8 cellular contexts compared by ENCODE assay signal in the genomic region with DNA sequence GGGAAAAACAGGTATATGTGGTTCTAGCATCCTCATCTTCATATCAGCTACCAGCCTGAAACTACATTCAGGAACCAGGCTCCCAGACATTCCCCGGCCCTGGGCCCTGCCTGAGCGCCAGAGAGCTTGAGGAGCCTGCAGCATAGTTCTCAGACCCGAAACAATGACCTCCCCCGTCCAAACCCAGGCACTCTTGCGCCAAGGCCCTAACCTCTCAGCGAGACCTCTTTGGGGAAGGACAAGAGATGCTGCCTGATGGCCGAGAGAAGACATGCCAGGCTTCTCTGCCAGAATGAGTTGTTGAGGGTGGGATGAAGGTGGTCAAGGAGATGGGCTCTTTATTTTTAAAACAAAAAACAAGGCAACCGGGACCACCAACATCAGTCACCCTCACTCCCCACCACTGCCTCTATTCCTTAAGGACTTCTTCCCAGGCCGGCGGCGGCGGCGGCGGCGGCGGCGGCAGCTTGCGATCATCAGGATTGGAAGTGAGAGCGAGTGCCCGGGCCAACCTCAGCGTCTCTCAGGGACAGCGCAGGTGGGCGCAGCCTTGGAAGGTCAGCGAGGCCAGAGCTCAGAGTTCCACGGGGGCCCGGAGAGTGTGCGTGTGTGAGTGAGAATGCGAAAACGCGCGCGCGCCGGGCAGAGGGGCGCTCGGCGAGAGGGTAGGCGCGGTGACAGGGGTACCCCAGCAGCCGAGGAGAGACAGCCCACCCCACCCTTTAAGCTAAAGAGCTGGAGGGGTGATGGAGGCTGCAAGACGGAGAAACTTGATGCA. TPM values are rescaled to one million over a fixed set of nuclear protein-coding genes. Genes with fewer than 3 reads are reported as not detected.
DNase-seq lines count a peak whose midpoint lies in the region; ATAC-seq, FAIRE-seq and TF ChIP-seq lines count a peak whose summit lies in the region.

No MANE protein-coding gene starts in this region.

- H4K20me1 ChIP-seq in HepG2 (ENCODE audit: insufficient read depth, low read length): no peaks in the 10 kb centered on the region

- H3K27me3 Mint-ChIP-seq in activated T-helper 1 cell treated with anti-CD3 and anti-CD28 coated beads, Interleukin-12 subunit alpha, Interleukin-12 subunit beta, Interleukin-2, Interleukin-4 antibody, amounts not matched to agents 30 ng/mL and 10 ng/mL and 1 ng/mL, durations not matched to agents 14 hours and 24 hours and 36 hours (ENCODE audit: insufficient read depth): peaks cover 21% of the 10 kb centered on the region

- DNase-seq in HepG2 (ENCODE audit: low spot score) (no peak), heart left ventricle (peak; percentile 17 to 55 (median 35)), putamen (ENCODE audit: low spot score) (peak; percentile 17), amniotic stem cell (lab: John Stamatoyannopoulos, UW) (no peak), NCI-H1436 treated with DMSO at 0.1 percent for 48 hours (lab: John Stamatoyannopoulos, UW) (no peak)
- DNase-seq in activated T-helper 1 cell treated with anti-CD3 and anti-CD28 coated beads, Interleukin-12 subunit alpha, Interleukin-12 subunit beta, Interleukin-2, Interleukin-4 antibody, amounts not matched to agents 30 ng/mL and 10 ng/mL and 1 ng/mL, durations not matched to agents 14 hours and 24 hours and 36 hours (ENCODE audit: low spot score): no peak

- H2AFZ ChIP-seq in HepG2 (ENCODE audit: low read length): no peak overlapping the region

- ATAC-seq in HepG2 (no peak), heart left ventricle (peak; percentile 16 to 36 (median 32)), GM19467 (IDR thresholded peaks at IDR 0.05; ENCODE audit: unreplicated experiment) (no peak)

- no peak for TF ChIP-seq RAD21 in liver (IDR thresholded peaks at IDR 0.05)
- TF ChIP-seq RAD21 in HepG2 (CRISPR knock-in tag; IDR thresholded peaks at IDR 0.05): no peak

- POLR2A ChIA-PET in HepG2 (lab: Yijun Ruan, JAX): no interaction called here

- BruUV-seq in HepG2 (replicated peaks; lab: Mats Ljungman, UMichigan): no TSS peak

- in situ Hi-C loops in HepG2 (cut with HindIII; ENCODE audit: extremely low pct_ligation_motif_present, low pct_unique_long_range_greater_than_20kb): loop anchor here (5.0 to 25.0 kb wide), 3 partner anchors 488 to 1683 kb away; no protein-coding TSS in a partner anchor

- H3K4me3 ChIP-seq in liver (ENCODE audit: low read depth in 1 of 3, low read length in 3 of 3) (peak overlapping the region in 2 of 3 donors; percentile 45 to 49), HepG2 (replicated peaks in 1 of 3; ENCODE audit: insufficient read depth in 1 of 3, low read depth in 2 of 3, low read length in 3 of 3) (no peak overlapping the region), heart left ventricle (peak overlapping the region; percentile 57 to 85 (median 72))

- TF ChIP-seq CTCF in liver (IDR thresholded peaks at IDR 0.05; ENCODE audit: low read depth, low read length, missing input control) (no peak), HepG2 (CRISPR knock-in tag; IDR thresholded peaks at IDR 0.05) (no peak), heart left ventricle (IDR thresholded peaks at IDR 0.05) (no peak)

- H3K9ac ChIP-seq in liver (ENCODE audit: low read depth in 1 of 2, low read length in 2 of 2) (no peak overlapping the region), HepG2 (ENCODE audit: insufficient read depth, low read depth, low read length) (no peak overlapping the region)

- no peak for FAIRE-seq in HepG2 (lab: Jason Lieb, UNC)

- H3K27me3 ChIP-seq in liver (ENCODE audit: control insufficient read depth in 4 of 4, insufficient read depth in 4 of 4, low read length in 3 of 4) (peaks cover 0 to 16% (median 4%) of the 10 kb centered on the region in 4 donors), HepG2 (ENCODE audit: control insufficient read depth in 1 of 2, insufficient read depth in 2 of 2, low read length in 2 of 2) (peaks cover 2 to 21% of the 10 kb centered on the region in 2 experiments; a peak in 4 of 5 replicates), heart left ventricle (peaks cover 0 to 46% (median 2%) of the 10 kb centered on the region in 9 donors)

- peaks cover 18% of the 10 kb centered on the region for H3K4me1 Mint-ChIP-seq in activated T-helper 1 cell treated with anti-CD3 and anti-CD28 coated beads, Interleukin-12 subunit alpha, Interleukin-12 subunit beta, Interleukin-2, Interleukin-4 antibody, amounts not matched to agents 30 ng/mL and 10 ng/mL and 1 ng/mL, durations not matched to agents 14 hours and 24 hours and 36 hours (ENCODE audit: low read depth)

- no peaks in the 10 kb centered on the region for H3K9me3 Mint-ChIP-seq in activated T-helper 1 cell treated with anti-CD3 and anti-CD28 coated beads, Interleukin-12 subunit alpha, Interleukin-12 subunit beta, Interleukin-2, Interleukin-4 antibody, amounts not matched to agents 30 ng/mL and 10 ng/mL and 1 ng/mL, durations not matched to agents 14 hours and 24 hours and 36 hours

- no peak overlapping the region for H3K4me2 ChIP-seq in HepG2 (ENCODE audit: low read depth, low read length)

- CTCF ChIA-PET in HepG2 (lab: Yijun Ruan, JAX; ENCODE audit: low intra/inter-chr PET ratio, low total read pairs): no interaction called here

- H3K36me3 Mint-ChIP-seq in activated T-helper 1 cell treated with anti-CD3 and anti-CD28 coated beads, Interleukin-12 subunit alpha, Interleukin-12 subunit beta, Interleukin-2, Interleukin-4 antibody, amounts not matched to agents 30 ng/mL and 10 ng/mL and 1 ng/mL, durations not matched to agents 14 hours and 24 hours and 36 hours (ENCODE audit: low read depth): no peaks in the 10 kb centered on the region

- peaks cover 3 to 22% (median 13%) of the 10 kb centered on the region in 4 donors for H3K4me1 ChIP-seq in liver (ENCODE audit: control insufficient read depth in 4 of 4, insufficient read depth in 4 of 4, low read length in 3 of 4)
- no peaks in the 10 kb centered on the region for H3K4me1 ChIP-seq in HepG2 (ENCODE audit: insufficient read depth, low read length)
- peaks cover 0 to 27% (median 2%) of the 10 kb centered on the region in 12 donors for H3K4me1 ChIP-seq in heart left ventricle

- intact Hi-C loops in HepG2 (cut with micrococcal nuclease; ENCODE audit: unreplicated experiment): loop anchor here (10.0 kb wide), 1 partner anchor 561 kb away; no protein-coding TSS in a partner anchor
- intact Hi-C loops in activated T-helper 1 cell treated with anti-CD3 and anti-CD28 coated beads, Interleukin-12 subunit alpha, Interleukin-12 subunit beta, Interleukin-2, Interleukin-4 antibody, amounts not matched to agents 30 ng/mL and 10 ng/mL and 1 ng/mL, durations not matched to agents 14 hours and 24 hours and 36 hours (cut with micrococcal nuclease): loop anchor here (2.0 to 10.0 kb wide), 10 partner anchors 29 to 1983 kb away; a partner anchor contains a TSS
- intact Hi-C loops in heart left ventricle (cut with DNase I): loop anchor here (2.0 to 10.0 kb wide), 16 partner anchors 491 to 1691 kb away; a partner anchor contains a TSS

- H3K27ac ChIP-seq in liver (ENCODE audit: low read depth in 1 of 2, low read length in 2 of 2): peak overlapping the region; percentile 37 to 63
- no peak overlapping the region for H3K27ac ChIP-seq in HepG2 (ENCODE audit: extremely low read length, insufficient read depth, low read length)
- H3K27ac ChIP-seq in heart left ventricle: peak overlapping the region; percentile 73 to 96 (median 86)

- no peaks in the 10 kb centered on the region for H3K9me3 ChIP-seq in liver (ENCODE audit: control insufficient read depth in 4 of 4, low read length in 3 of 4)
- no peaks in the 10 kb centered on the region for H3K9me3 ChIP-seq in HepG2 (ENCODE audit: low read length)
- no peaks in the 10 kb centered on the region for H3K9me3 ChIP-seq in heart left ventricle

- peak overlapping the region; percentile 89 for H3K4me3 Mint-ChIP-seq in activated T-helper 1 cell treated with anti-CD3 and anti-CD28 coated beads, Interleukin-12 subunit alpha, Interleukin-12 subunit beta, Interleukin-2, Interleukin-4 antibody, amounts not matched to agents 30 ng/mL and 10 ng/mL and 1 ng/mL, durations not matched to agents 14 hours and 24 hours and 36 hours

- peak overlapping the region; percentile 58 for H3K27ac Mint-ChIP-seq in activated T-helper 1 cell treated with anti-CD3 and anti-CD28 coated beads, Interleukin-12 subunit alpha, Interleukin-12 subunit beta, Interleukin-2, Interleukin-4 antibody, amounts not matched to agents 30 ng/mL and 10 ng/mL and 1 ng/mL, durations not matched to agents 14 hours and 24 hours and 36 hours

- no peak for TF ChIP-seq POLR2A in HepG2 (IDR thresholded peaks at IDR 0.05; ENCODE audit: insufficient read depth in 1 of 2, low read depth in 2 of 2, low read length in 2 of 2)
- TF ChIP-seq POLR2A in heart left ventricle (IDR thresholded peaks at IDR 0.05): no peak

- no peaks in the 10 kb centered on the region for H3K79me2 ChIP-seq in HepG2 (ENCODE audit: insufficient read depth, low read length)

- TF ChIP-seq EP300 in HepG2 (IDR thresholded peaks at IDR 0.05; ENCODE audit: low read depth in 2 of 2, low read length in 2 of 2) (no peak), HepG2 (CRISPR knock-in tag; IDR thresholded peaks at IDR 0.05; ENCODE audit: borderline replicate concordance) (no peak)

- 3% methylated on average over 41 of the region's 41 CpGs for WGBS in liver
- WGBS in HepG2 (ENCODE audit: low lambda C conversion rate): 50% methylated on average over 38 of the region's 41 CpGs
- WGBS in heart left ventricle, 4 donors: 5 to 8% (median 6%) methylated on average over 24 to 41 of the region's 41 CpGs

- H3K36me3 ChIP-seq in liver (ENCODE audit: control insufficient read depth in 4 of 4, insufficient read depth in 3 of 4, low read depth in 1 of 4, low read length in 3 of 4): peaks cover 0 to 2% (median 0%) of the 10 kb centered on the region in 4 donors
- H3K36me3 ChIP-seq in HepG2 (replicated peaks in 1 of 2; ENCODE audit: control insufficient read depth in 1 of 2, insufficient read depth in 2 of 2, low read length in 2 of 2): no peaks in the 10 kb centered on the region
- no peaks in the 10 kb centered on the region for H3K36me3 ChIP-seq in heart left ventricle

RNA-seq across cellular contexts. Expression of a gene that starts 0.6 kb away (rescaled TPM):
- 1 to 10 TPM; 2.1 to 2.8 TPM for total RNA-seq in liver
- polyA plus RNA-seq in liver: 1 to 10 TPM in 1 of 2 donors, under 1 TPM in 1; 0.43 to 1.1 TPM
- not detected in 2 replicates for total RNA-seq in HepG2 (2016; rRNA removed; fragmentation: Illumina TruSeq; extraction: Trizol)
- total RNA-seq in HepG2 (2016; cell fraction: cytosol; rRNA removed; fragmentation: Illumina TruSeq; extraction: Trizol; ENCODE audit: low read depth): not detected in 2 replicates
- total RNA-seq in HepG2 (2016; cell fraction: insoluble cytoplasmic fraction; rRNA removed; fragmentation: Illumina TruSeq; extraction: Trizol): not detected in 2 replicates
- not detected in 2 replicates for total RNA-seq in HepG2 (2016; cell fraction: membrane; rRNA removed; fragmentation: Illumina TruSeq; extraction: Trizol)
- total RNA-seq in HepG2 (2016; cell fraction: nucleus; rRNA removed; fragmentation: Illumina TruSeq; extraction: Trizol): not detected in 2 replicates
- polyA plus RNA-seq in HepG2 (2011; rRNA removed): not detected in 2 replicates
- polyA plus RNA-seq in HepG2 (2011; cell fraction: cytosol; rRNA removed): not detected in 2 replicates
- not detected in 2 replicates for polyA plus RNA-seq in HepG2 (2011; cell fraction: nucleus; rRNA removed)
- polyA plus RNA-seq in HepG2 (2012): not detected in 2 replicates
- polyA plus RNA-seq in HepG2 (2016; cell fraction: cytosol; fragmentation: Illumina TruSeq; extraction: Trizol; ENCODE audit: low read depth): not detected in 2 replicates
- not detected in 2 replicates for polyA plus RNA-seq in HepG2 (2016; cell fraction: insoluble cytoplasmic fraction; fragmentation: Illumina TruSeq; extraction: Trizol; ENCODE audit: low read depth)
- not detected in 2 replicates for polyA plus RNA-seq in HepG2 (2016; cell fraction: membrane; fragmentation: Illumina TruSeq; extraction: Trizol; ENCODE audit: low read depth)
- polyA plus RNA-seq in HepG2 (2016; cell fraction: nucleus; fragmentation: Illumina TruSeq; extraction: Trizol; ENCODE audit: insufficient read depth, low read depth): not detected in 2 replicates
- polyA minus RNA-seq in HepG2 (2011; rRNA and poly(A)+ RNA removed; ENCODE audit: low replicate concordance): 0.14 TPM in 1 of 2 replicates, not detected in the other
- polyA minus RNA-seq in HepG2 (2011; cell fraction: cytosol; rRNA and poly(A)+ RNA removed): not detected in 2 replicates
- not detected in 2 replicates for polyA minus RNA-seq in HepG2 (2011; cell fraction: nucleus; rRNA and poly(A)+ RNA removed)
- total RNA-seq in activated T-helper 1 cell treated with anti-CD3 and anti-CD28 coated beads, Interleukin-12 subunit alpha, Interleukin-12 subunit beta, Interleukin-2, Interleukin-4 antibody, amounts not matched to agents 30 ng/mL and 10 ng/mL and 1 ng/mL, durations not matched to agents 14 hours and 24 hours and 36 hours: 16.8 and 19.3 TPM in 2 replicates
- total RNA-seq in heart left ventricle: 100 to 1,000 TPM in 1 of 9 donors, 10 to 100 TPM in 8; 21.9 to 128 (median 39.8) TPM
- 10 to 100 TPM in 1 of 2 donors, 1 to 10 TPM in 1; 5.5 to 15.3 TPM for polyA plus RNA-seq in heart left ventricle

Comparison
In these comparisons a context has a peak if more than half of its experiments do, and no peak if none do; other contexts are left out.
1. H3K4me3 ChIP-seq: peak in liver (2 of 3) and heart left ventricle (12 of 12); none in HepG2 (0 of 3).
2. ATAC-seq: peak in heart left ventricle (4 of 4); none in HepG2 (single experiment) and GM19467 (single experiment).
3. DNase-seq: peak in heart left ventricle (5 of 5) and putamen (single experiment); none in HepG2 (single experiment), activated T-helper 1 cell treated with anti-CD3 and anti-CD28 coated beads, Interleukin-12 subunit alpha, Interleukin-12 subunit beta, Interleukin-2, Interleukin-4 antibody, amounts not matched to agents 30 ng/mL and 10 ng/mL and 1 ng/mL, durations not matched to agents 14 hours and 24 hours and 36 hours (single experiment), amniotic stem cell (single experiment) and NCI-H1436 treated with DMSO at 0.1 percent for 48 hours (single experiment).